Comparison of ENCODE assay signal across 9 cellular contexts in genomic region chr4:26325191-26325590, GRCh38.
A peak's percentile ranks its signal among the peaks of the same experiment; 100 is the strongest.
DNase-seq lines count a peak whose midpoint lies in the region; ATAC-seq and TF ChIP-seq lines count a peak whose summit lies in the region.
"Had no signal": no experiment of that assay in that cellular context is flagged by ENCODE, and none has a peak within 500 bp of the region (broad histone marks: within the 10 kb centered on the region; RNA-seq: fewer than 3 reads in every experiment).

No MANE protein-coding gene starts in this region.

- DNase-seq in GM13977 (ENCODE audit: low spot score) (no peak), NCI-H82 (lab: John Stamatoyannopoulos, UW) (peak; percentile 68), stromal cell of bone marrow (ENCODE audit: low read depth) (peak; percentile 38), NCI-H2227 (lab: John Stamatoyannopoulos, UW; ENCODE audit: unreplicated experiment) (no peak), T1000 (lab: John Stamatoyannopoulos, UW) (no peak)
- no peak for DNase-seq in central memory CD8-positive, alpha-beta T cell (ENCODE audit: low spot score in 2 of 2)

- in situ Hi-C loops in GM13977 (cut with MboI; ENCODE audit: low pct_unique_long_range_greater_than_20kb, low sequenced_read_pairs, unreplicated experiment): loop anchor here (10.0 kb wide), 1 partner anchor 260 kb away; no protein-coding TSS in a partner anchor

- peak; percentile 49 for TF ChIP-seq CTCF in GM13977 (IDR thresholded peaks at IDR 0.05; ENCODE audit: extremely low read depth, insufficient read depth, missing control alignments)

- peak overlapping the region; percentile 10 for H3K27ac Mint-ChIP-seq in central memory CD8-positive, alpha-beta T cell (ENCODE audit: low read depth)

- no peaks in the 10 kb centered on the region for H3K27me3 Mint-ChIP-seq in central memory CD8-positive, alpha-beta T cell

- ATAC-seq in central memory CD8-positive, alpha-beta T cell (replicated peaks; ENCODE audit: extremely low read depth, poor library complexity, severe bottlenecking): peak; percentile 47
- ATAC-seq in HG03108 (IDR thresholded peaks at IDR 0.05; ENCODE audit: unreplicated experiment): no peak

- H3K4me3 Mint-ChIP-seq in central memory CD8-positive, alpha-beta T cell: no peak overlapping the region

- H3K27ac ChIP-seq in BLaER1: no peak overlapping the region

- H3K36me3 ChIP-seq in BLaER1: peaks cover 8% of the 10 kb centered on the region; the same call in 1 of the 2 replicates

- H3K36me3 Mint-ChIP-seq in central memory CD8-positive, alpha-beta T cell (ENCODE audit: insufficient read depth): peaks cover 14% of the 10 kb centered on the region

- no peaks in the 10 kb centered on the region for H3K27me3 ChIP-seq in BLaER1

- peaks cover 61% of the 10 kb centered on the region for H3K4me1 ChIP-seq in BLaER1

- H3K4me1 Mint-ChIP-seq in central memory CD8-positive, alpha-beta T cell: peaks cover 41% of the 10 kb centered on the region

- no peak overlapping the region for H3K4me3 ChIP-seq in BLaER1
- H3K4me3 ChIP-seq: skin epidermis had no signal

- peaks cover 90% of the 10 kb centered on the region for H4K20me1 ChIP-seq in BLaER1

- no peaks in the 10 kb centered on the region for H3K9me3 ChIP-seq in BLaER1

- H3K9ac ChIP-seq in BLaER1: no peak overlapping the region

- peak overlapping the region; percentile 10 for H3K4me2 ChIP-seq in BLaER1

- no peaks in the 10 kb centered on the region for H3K9me3 Mint-ChIP-seq in central memory CD8-positive, alpha-beta T cell

Comparison
In these comparisons a context has a peak if more than half of its experiments do, and no peak if none do; other contexts are left out.
1. DNase-seq: peak in NCI-H82 (single experiment) and stromal cell of bone marrow (single experiment); none in GM13977 (single experiment), central memory CD8-positive, alpha-beta T cell (0 of 2), NCI-H2227 (single experiment) and T1000 (single experiment).